Comparison of ENCODE assay signal across 19 cellular contexts in genomic region chr4:182905038-182905437, GRCh38. TPM values are rescaled to one million over a fixed set of nuclear protein-coding genes. Genes with fewer than 3 reads are reported as not detected.
DNase-seq lines count a peak whose midpoint lies in the region; ATAC-seq, FAIRE-seq and TF ChIP-seq lines count a peak whose summit lies in the region.
"Had no signal": no experiment of that assay in that cellular context is flagged by ENCODE, and none has a peak within 500 bp of the region (broad histone marks: within the 10 kb centered on the region; RNA-seq: fewer than 3 reads in every experiment).

No MANE protein-coding gene starts in this region.

- H3K27ac Mint-ChIP-seq in brain, result peak overlapping the region in 3 of 5 experiments; percentile 3 to 35 (median 16)
- peak overlapping the region; percentile 52 for H3K27ac Mint-ChIP-seq in mesothelial cell of epicardium
- peak overlapping the region; percentile 48 for H3K27ac Mint-ChIP-seq in stimulated activated effector memory CD8-positive, alpha-beta T cell treated with anti-CD3 and anti-CD28 coated beads, Interleukin-12 subunit alpha, Interleukin-12 subunit beta, amount 100 ng/mL, for 72 hours
- no peak overlapping the region for H3K27ac Mint-ChIP-seq in T-helper 2 cell treated with Interferon-gamma antibody and Interleukin-4, amounts not matched to agents 5 μg/mL and 100 μg/mL, for 36 hours
- H3K27ac Mint-ChIP-seq: B cell; CD4-positive, alpha-beta T cell had no signal

- H3K4me1 Mint-ChIP-seq in brain (peaks cover 17% of the 10 kb centered on the region), mesothelial cell of epicardium (peaks cover 34% of the 10 kb centered on the region)
- H3K4me1 Mint-ChIP-seq in stimulated activated effector memory CD8-positive, alpha-beta T cell treated with anti-CD3 and anti-CD28 coated beads, Interleukin-12 subunit alpha, Interleukin-12 subunit beta, amount 100 ng/mL, for 72 hours, result peaks cover 32% of the 10 kb centered on the region
- peaks cover 4% of the 10 kb centered on the region for H3K4me1 Mint-ChIP-seq in T-helper 2 cell treated with Interferon-gamma antibody and Interleukin-4, amounts not matched to agents 5 μg/mL and 100 μg/mL, for 36 hours (ENCODE audit: low read depth)
- H3K4me1 Mint-ChIP-seq: B cell had no signal

- H3K36me3 Mint-ChIP-seq in brain (peaks cover 61% of the 10 kb centered on the region), mesothelial cell of epicardium (peaks cover 43% of the 10 kb centered on the region)
- peaks cover 95% of the 10 kb centered on the region for H3K36me3 Mint-ChIP-seq in stimulated activated effector memory CD8-positive, alpha-beta T cell treated with anti-CD3 and anti-CD28 coated beads, Interleukin-12 subunit alpha, Interleukin-12 subunit beta, amount 100 ng/mL, for 72 hours
- peaks cover 41% of the 10 kb centered on the region for H3K36me3 Mint-ChIP-seq in T-helper 2 cell treated with Interferon-gamma antibody and Interleukin-4, amounts not matched to agents 5 μg/mL and 100 μg/mL, for 36 hours (ENCODE audit: low read depth)

- TF ChIP-seq POLR2A in GM12891 (IDR thresholded peaks at IDR 0.05; ENCODE audit: low read depth, low read length), result no peak

- ATAC-seq in left ventricle myocardium superior (peak; percentile 15), Right ventricle myocardium inferior (no peak)
- ATAC-seq in stimulated activated effector memory CD8-positive, alpha-beta T cell treated with anti-CD3 and anti-CD28 coated beads, Interleukin-12 subunit alpha, Interleukin-12 subunit beta, amount 100 ng/mL, for 72 hours, result no peak
- ATAC-seq: PC-3 had no signal

- H3K9me3 Mint-ChIP-seq in brain, result no peaks in the 10 kb centered on the region
- H3K9me3 Mint-ChIP-seq in mesothelial cell of epicardium, result no peaks in the 10 kb centered on the region
- no peaks in the 10 kb centered on the region for H3K9me3 Mint-ChIP-seq in stimulated activated effector memory CD8-positive, alpha-beta T cell treated with anti-CD3 and anti-CD28 coated beads, Interleukin-12 subunit alpha, Interleukin-12 subunit beta, amount 100 ng/mL, for 72 hours
- H3K9me3 Mint-ChIP-seq in T-helper 2 cell treated with Interferon-gamma antibody and Interleukin-4, amounts not matched to agents 5 μg/mL and 100 μg/mL, for 36 hours, result no peaks in the 10 kb centered on the region
- H3K9me3 Mint-ChIP-seq: CD4-positive, alpha-beta T cell had no signal

- intact Hi-C loops in left ventricle myocardium superior (cut with micrococcal nuclease), result no loop called here
- intact Hi-C loops in Right ventricle myocardium inferior (cut with DNase I), result no loop called here

- no peak overlapping the region for H3K4me3 Mint-ChIP-seq in brain
- H3K4me3 Mint-ChIP-seq in mesothelial cell of epicardium, result no peak overlapping the region
- H3K4me3 Mint-ChIP-seq in stimulated activated effector memory CD8-positive, alpha-beta T cell treated with anti-CD3 and anti-CD28 coated beads, Interleukin-12 subunit alpha, Interleukin-12 subunit beta, amount 100 ng/mL, for 72 hours, result no peak overlapping the region
- no peak overlapping the region for H3K4me3 Mint-ChIP-seq in T-helper 2 cell treated with Interferon-gamma antibody and Interleukin-4, amounts not matched to agents 5 μg/mL and 100 μg/mL, for 36 hours
- H3K4me3 Mint-ChIP-seq: B cell; CD4-positive, alpha-beta T cell had no signal

- TF ChIP-seq CTCF in brain (conservative IDR thresholded peaks at IDR 0.05) (no peak), mesothelial cell of epicardium (IDR thresholded peaks at IDR 0.05; ENCODE audit: unreplicated experiment) (no peak)

- FAIRE-seq in GM12891 (lab: Jason Lieb, UNC), result no peak
- FAIRE-seq: D721Med had no signal

- H3K27me3 Mint-ChIP-seq in brain (no peaks in the 10 kb centered on the region), mesothelial cell of epicardium (ENCODE audit: low read depth) (no peaks in the 10 kb centered on the region)
- no peaks in the 10 kb centered on the region for H3K27me3 Mint-ChIP-seq in T-helper 2 cell treated with Interferon-gamma antibody and Interleukin-4, amounts not matched to agents 5 μg/mL and 100 μg/mL, for 36 hours (ENCODE audit: low read depth)
- H3K27me3 Mint-ChIP-seq: B cell; CD4-positive, alpha-beta T cell had no signal

- no peak for DNase-seq in left ventricle myocardium superior
- no peak for DNase-seq in Right ventricle myocardium inferior (ENCODE audit: missing footprints)
- no peak for DNase-seq in mesothelial cell of epicardium (ENCODE audit: low spot score in 2 of 2, unreplicated experiment in 2 of 2)
- no peak for DNase-seq in stimulated activated effector memory CD8-positive, alpha-beta T cell treated with anti-CD3 and anti-CD28 coated beads, Interleukin-12 subunit alpha, Interleukin-12 subunit beta, amount 100 ng/mL, for 72 hours (ENCODE audit: low spot score in 2 of 2)
- DNase-seq in T-helper 2 cell treated with Interferon-gamma antibody and Interleukin-4, amounts not matched to agents 5 μg/mL and 100 μg/mL, for 36 hours (ENCODE audit: low spot score), result no peak
- DNase-seq in GM12891 (ENCODE audit: insufficient read length, low spot score), result no peak
- DNase-seq: CD4-positive, alpha-beta T cell; DND-41; GDM1; GOT3; MM.1S; NCI-H1105 treated with DMSO at 0.1 percent for 48 hours; NCI-H187; NCI-H446; NCI-H748 treated with DMSO at 0.1 percent for 48 hours; PC-3 had no signal

TF ChIP-seq in GM12891, 5 proteins besides CTCF, POLR2A, EP300 and RAD21:
- TF ChIP-seq SPI1 (IDR thresholded peaks at IDR 0.05; ENCODE audit: low read depth, low read length) (no peak), TAF1 (IDR thresholded peaks at IDR 0.05; ENCODE audit: low read depth, low read length) (no peak), POLR2AphosphoS5 (IDR thresholded peaks at IDR 0.05; ENCODE audit: low read depth, low read length) (no peak)
TF ChIP-seq in GM12891: peak in this region for 0.

RNA-seq across cellular contexts. Expression of gene DCTD, which starts 12.1 kb away (rescaled TPM):
- total RNA-seq in left ventricle myocardium superior (43.8 TPM), Right ventricle myocardium inferior (44.1 TPM), mesothelial cell of epicardium (93.7 to 101 TPM (median 101 TPM) in 3 replicates)
- polyA plus RNA-seq in brain (ENCODE audit: insufficient read depth, low read depth, low replicate concordance), result 65.7 TPM
- polyA plus RNA-seq in GM12891 (2012; ENCODE audit: low read depth, missing spikeins), result 89.3 TPM
